ENCODE assay signal across 19 cellular contexts in genomic region chr14:56153271-56153670, GRCh38.
"Had no signal": no experiment of that assay in that cellular context is flagged by ENCODE, and none has a peak within 500 bp of the region (broad histone marks: within the 10 kb centered on the region; RNA-seq: fewer than 3 reads in every experiment).

No MANE protein-coding gene starts in this region.

- H3K9me3 ChIP-seq: left ventricle myocardium inferior, right atrium auricular region, tibial nerve, uterus had no signal

- H3K27ac ChIP-seq: left ventricle myocardium inferior, right atrium auricular region, skin epidermis, tibial nerve, uterus had no signal

- FAIRE-seq: TTC549 had no signal

- DNase-seq: activated CD4-positive, alpha-beta memory T cell treated with anti-CD3 and anti-CD28 coated beads for 36 hours; activated CD4-positive, alpha-beta T cell treated with anti-CD3 and anti-CD28 coated beads for 36 hours; activated T-cell treated with anti-CD3 and anti-CD28 coated beads for 4 hours; hippocampal formation; kidney; left ventricle myocardium inferior; stimulated activated CD4-positive, alpha-beta T cell treated with anti-CD3 and anti-CD28 coated beads, Interleukin-15, amount 100 ng/mL, for 24 hours; stimulated activated CD4-positive, alpha-beta T cell treated with anti-CD3 and anti-CD28 coated beads, Interleukin-2, amount 100 ng/mL, for 48 hours; uterus had no signal

- H3K27ac Mint-ChIP-seq: activated CD4-positive, alpha-beta memory T cell treated with anti-CD3 and anti-CD28 coated beads for 36 hours; activated CD4-positive, alpha-beta T cell treated with anti-CD3 and anti-CD28 coated beads for 36 hours; activated naive CD8-positive, alpha-beta T cell; activated T-helper 1 cell treated with anti-CD3 and anti-CD28 coated beads, Interleukin-12 subunit alpha, Interleukin-12 subunit beta, Interleukin-2, Interleukin-4 antibody, amounts not matched to agents 30 ng/mL and 10 ng/mL and 1 ng/mL, durations not matched to agents 14 hours and 24 hours and 36 hours; progenitor cell of endocrine pancreas; stimulated activated naive CD8-positive, alpha-beta T cell treated with anti-CD3 and anti-CD28 coated beads, Interleukin-15, Interleukin-2, amounts not matched to agents 100 ng/mL and 50 ng/mL, for 24 hours had no signal

- ATAC-seq: activated CD4-positive, alpha-beta T cell treated with anti-CD3 and anti-CD28 coated beads for 36 hours; esophagus mucosa had no signal

- H3K4me1 ChIP-seq: right atrium auricular region, uterus had no signal

- H3K27me3 Mint-ChIP-seq: activated CD4-positive, alpha-beta memory T cell treated with anti-CD3 and anti-CD28 coated beads for 36 hours; activated naive CD8-positive, alpha-beta T cell; progenitor cell of endocrine pancreas; stimulated activated naive CD8-positive, alpha-beta T cell treated with anti-CD3 and anti-CD28 coated beads, Interleukin-15, Interleukin-2, amounts not matched to agents 100 ng/mL and 50 ng/mL, for 24 hours had no signal

- H3K4me3 ChIP-seq: left ventricle myocardium inferior, right atrium auricular region, skin epidermis, tibial nerve, uterus had no signal

- H3K9me3 Mint-ChIP-seq: activated T-helper 1 cell treated with anti-CD3 and anti-CD28 coated beads, Interleukin-12 subunit alpha, Interleukin-12 subunit beta, Interleukin-2, Interleukin-4 antibody, amounts not matched to agents 30 ng/mL and 10 ng/mL and 1 ng/mL, durations not matched to agents 14 hours and 24 hours and 36 hours; stimulated activated naive CD8-positive, alpha-beta T cell treated with anti-CD3 and anti-CD28 coated beads, Interleukin-15, Interleukin-2, amounts not matched to agents 100 ng/mL and 50 ng/mL, for 24 hours had no signal

- H3K4me3 Mint-ChIP-seq: activated CD4-positive, alpha-beta memory T cell treated with anti-CD3 and anti-CD28 coated beads for 36 hours; activated CD4-positive, alpha-beta T cell treated with anti-CD3 and anti-CD28 coated beads for 36 hours; activated naive CD8-positive, alpha-beta T cell; activated T-helper 1 cell treated with anti-CD3 and anti-CD28 coated beads, Interleukin-12 subunit alpha, Interleukin-12 subunit beta, Interleukin-2, Interleukin-4 antibody, amounts not matched to agents 30 ng/mL and 10 ng/mL and 1 ng/mL, durations not matched to agents 14 hours and 24 hours and 36 hours; neural crest cell; stimulated activated naive CD8-positive, alpha-beta T cell treated with anti-CD3 and anti-CD28 coated beads, Interleukin-15, Interleukin-2, amounts not matched to agents 100 ng/mL and 50 ng/mL, for 24 hours had no signal

- H3K36me3 ChIP-seq: left ventricle myocardium inferior, right atrium auricular region, tibial nerve, uterus had no signal

- H3K27me3 ChIP-seq: right atrium auricular region, tibial nerve, uterus had no signal
